13 cellular contexts compared by ENCODE assay signal in the genomic region with DNA sequence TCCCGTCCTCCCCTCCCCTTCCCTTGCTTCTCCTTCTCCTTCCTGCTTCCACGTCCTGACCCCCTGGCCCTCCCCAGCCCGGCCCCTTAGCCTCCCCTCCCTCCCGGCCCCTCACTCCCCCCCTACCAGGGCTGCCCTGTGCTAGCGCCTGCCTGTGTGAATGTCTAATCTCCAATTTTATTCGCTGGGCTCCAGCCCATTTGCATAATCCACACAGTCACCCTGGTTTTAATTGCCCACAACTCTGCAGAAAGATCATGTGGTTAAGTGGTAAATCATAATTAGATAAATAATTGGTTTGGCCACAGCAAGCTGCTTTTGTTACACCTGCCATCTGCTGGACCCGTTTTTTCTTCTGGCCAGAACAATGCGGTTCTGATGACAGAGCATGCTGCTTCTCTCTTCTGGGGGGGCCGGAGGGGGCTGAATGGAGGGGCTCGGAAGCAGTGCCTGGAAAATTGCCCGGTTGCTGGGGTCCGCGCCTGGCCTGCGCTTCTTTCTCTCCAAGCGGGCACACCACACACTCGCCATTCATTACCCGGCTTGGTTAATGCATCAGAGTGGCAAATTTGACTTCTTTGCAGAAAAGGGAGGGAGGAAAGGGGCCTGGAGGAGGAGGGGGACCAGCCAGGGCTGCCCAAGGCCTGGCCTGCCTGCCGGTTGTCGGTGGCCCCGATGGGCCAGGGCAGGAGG. TPM values are rescaled to one million over a fixed set of nuclear protein-coding genes. Genes with fewer than 3 reads are reported as not detected.
DNase-seq lines count a peak whose midpoint lies in the region; TF ChIP-seq lines count a peak whose summit lies in the region.
"Had no signal": no experiment of that assay in that cellular context is flagged by ENCODE, and none has a peak within 500 bp of the region (broad histone marks: within the 10 kb centered on the region; RNA-seq: fewer than 3 reads in every experiment).

No MANE protein-coding gene starts in this region.

- peaks cover 20% of the 10 kb centered on the region for H3K4me1 ChIP-seq in A673 (ENCODE audit: insufficient read depth, low read length, poor library complexity, severe bottlenecking)
- H3K4me1 ChIP-seq: upper lobe of right lung had no signal

- H3K27me3 ChIP-seq in A673 (replicated peaks; ENCODE audit: insufficient read depth, low read depth, low read length, poor library complexity), result no peaks in the 10 kb centered on the region
- H3K27me3 ChIP-seq: neutrophil, upper lobe of right lung had no signal

- no peaks in the 10 kb centered on the region for H3K9me3 ChIP-seq in A673 (ENCODE audit: low read depth, low read length, poor library complexity, severe bottlenecking)
- H3K9me3 ChIP-seq: neutrophil, upper lobe of right lung had no signal

- H3K4me3 Mint-ChIP-seq in immature natural killer cell, result peak overlapping the region in 1 of 5 donors; percentile 24

- no TSS peak for BruUV-seq in A673 (replicated peaks; lab: Mats Ljungman, UMichigan)

- peaks cover 50 to 60% of the 10 kb centered on the region in 2 donors for H3K4me1 Mint-ChIP-seq in immature natural killer cell

- POLR2A ChIA-PET in A673 (lab: Charles Lee; ENCODE audit: low non-redundant PET), result no interaction called here

- TF ChIP-seq CTCF in A673 (conservative IDR thresholded peaks at IDR 0.05; ENCODE audit: low read depth, low read length), result no peak

- CTCF ChIA-PET in A673 (lab: Charles Lee), result no interaction called here

- intact Hi-C loops in A673 (cut with micrococcal nuclease; ENCODE audit: unreplicated experiment), result no loop called here

- H3K27ac ChIP-seq in A673 (ENCODE audit: low read depth, low read length, poor library complexity, severe bottlenecking), result no peak overlapping the region
- H3K27ac ChIP-seq: neutrophil, upper lobe of right lung had no signal

- H3K36me3 ChIP-seq in A673 (ENCODE audit: insufficient read depth, low read length, poor library complexity, severe bottlenecking), result no peaks in the 10 kb centered on the region
- H3K36me3 ChIP-seq: neutrophil, upper lobe of right lung had no signal

- H3K4me3 ChIP-seq in A673 (ENCODE audit: low read depth, low read length, poor library complexity, severe bottlenecking), result no peak overlapping the region
- H3K4me3 ChIP-seq: smooth muscle cell, upper lobe of right lung had no signal

- peaks cover 0 to 5% (median 3%) of the 10 kb centered on the region in 3 donors for H3K27me3 Mint-ChIP-seq in immature natural killer cell (ENCODE audit: low read depth in 3 of 3)

- no peaks in the 10 kb centered on the region for H3K9me3 Mint-ChIP-seq in immature natural killer cell

- H3K36me3 Mint-ChIP-seq in immature natural killer cell, result peaks cover 0 to 4% (median 0%) of the 10 kb centered on the region in 3 donors

- peak overlapping the region in 4 of 6 donors; percentile 5 to 70 (median 32) for H3K27ac Mint-ChIP-seq in immature natural killer cell

- DNase-seq in A673 (ENCODE audit: low spot score) (peak; percentile 60), NCI-H1105 (lab: John Stamatoyannopoulos, UW) (peak; percentile 80), NCI-H69 (lab: John Stamatoyannopoulos, UW) (peak; percentile 95), immature natural killer cell (no peak), GOT3 (lab: John Stamatoyannopoulos, UW) (no peak), GM03348 (ENCODE audit: low spot score) (no peak)
- DNase-seq in activated T-cell treated with anti-CD3 and anti-CD28 coated beads, Interleukin-2, amount 50 U/mL, for 1 hour, result no peak
- no peak for DNase-seq in stimulated activated CD8-positive, alpha-beta memory T cell treated with anti-CD3 and anti-CD28 coated beads, Interleukin-4, amount 100 ng/mL, for 48 hours
- DNase-seq: activated CD4-positive, alpha-beta T cell treated with anti-CD3 and anti-CD28 coated beads for 1 hour; DND-41; upper lobe of right lung had no signal

RNA-seq across cellular contexts. Expression of a gene that starts 19.5 kb away (rescaled TPM):
- 64.2 and 72.4 TPM in 2 replicates for total RNA-seq in A673 (2021)
- 1 to 10 TPM in 2 of 3 donors, under 1 TPM in 1; 0.15 to 9.4 (median 2.9) TPM for polyA plus RNA-seq in immature natural killer cell

Comparison
In these comparisons a context has a peak if more than half of its experiments do, and no peak if none do; other contexts are left out.
1. DNase-seq: peak in A673 (single experiment), NCI-H1105 (single experiment) and NCI-H69 (single experiment); none in immature natural killer cell (0 of 3), activated T-cell treated with anti-CD3 and anti-CD28 coated beads, Interleukin-2, amount 50 U/mL, for 1 hour (single experiment), GOT3 (single experiment), stimulated activated CD8-positive, alpha-beta memory T cell treated with anti-CD3 and anti-CD28 coated beads, Interleukin-4, amount 100 ng/mL, for 48 hours (single experiment) and GM03348 (single experiment).